In genomic region chr1:86502721-86503430, GRCh38 we compare ENCODE assay signal across 9 cellular contexts. TPM values are rescaled to one million over a fixed set of nuclear protein-coding genes. Genes with fewer than 3 reads are reported as not detected.
DNase-seq lines count a peak whose midpoint lies in the region; ATAC-seq lines count a peak whose summit lies in the region.
"Had no signal": no experiment of that assay in that cellular context is flagged by ENCODE, and none has a peak within 500 bp of the region (broad histone marks: within the 10 kb centered on the region; RNA-seq: fewer than 3 reads in every experiment).

No MANE protein-coding gene starts in this region.

- peak overlapping the region; percentile 11 for H3K4me3 ChIP-seq in ectodermal cell (ENCODE audit: insufficient read depth, low read depth, low read length)

- peak; percentile 21 for DNase-seq in activated CD4-positive, alpha-beta T cell treated with anti-CD3 and anti-CD28 coated beads for 48 hours
- no peak for DNase-seq in activated CD4-positive, alpha-beta T cell treated with anti-CD3 and anti-CD28 coated beads for 1 hour
- DNase-seq in NCI-H69 (lab: John Stamatoyannopoulos, UW) (peak; percentile 21), mucosa of gallbladder (ENCODE audit: low spot score) (peak; percentile 61), AG20443 (ENCODE audit: low spot score) (no peak)
- no peak for DNase-seq in effector CD4-positive, alpha-beta T cell

- 45 to 46% methylated on average over 17 to 19 of the region's 19 CpGs for WGBS in ectodermal cell, 2 experiments

- H3K27me3 ChIP-seq in ectodermal cell (ENCODE audit: control insufficient read depth, insufficient read depth, low read length, poor library complexity, severe bottlenecking), result no peaks in the 10 kb centered on the region

- H3K27ac ChIP-seq in ectodermal cell (ENCODE audit: insufficient read depth, low read depth, low read length, poor library complexity, severe bottlenecking), result no peak overlapping the region

- peaks cover 12% of the 10 kb centered on the region for H3K4me1 ChIP-seq in ectodermal cell (ENCODE audit: control insufficient read depth, insufficient read depth, low read length)

- no peaks in the 10 kb centered on the region for H3K36me3 ChIP-seq in ectodermal cell (ENCODE audit: control insufficient read depth, insufficient read depth, low read length)

- no peak for ATAC-seq in GM19455 (IDR thresholded peaks at IDR 0.05; ENCODE audit: unreplicated experiment)

- no peaks in the 10 kb centered on the region for H3K9me3 ChIP-seq in ectodermal cell (ENCODE audit: control insufficient read depth, low read length)

RNA-seq across cellular contexts. Expression of gene CLCA1, which starts 34.1 kb away (rescaled TPM):
- not detected for polyA plus RNA-seq in ectodermal cell (2013, experiment 1 of 4)
- polyA plus RNA-seq in ectodermal cell (2013, experiment 2 of 4), result not detected
- polyA plus RNA-seq in ectodermal cell (2013, experiment 3 of 4), result not detected
- not detected for polyA plus RNA-seq in ectodermal cell (2013, experiment 4 of 4)
- total RNA-seq in mucosa of gallbladder, result 0.37 TPM
- total RNA-seq: T-helper 1 cell treated with Interleukin-12 subunit alpha and Interleukin-12 subunit beta and Interleukin-4 antibody, amounts not matched to agents 30 ng/mL and 1 ng/mL, for 36 hours had no signal

RNA-seq across cellular contexts. Expression of gene CLCA4, which starts 44.0 kb away (rescaled TPM):
- polyA plus RNA-seq in ectodermal cell (2013, experiment 1 of 4), result not detected
- not detected for polyA plus RNA-seq in ectodermal cell (2013, experiment 2 of 4)
- not detected for polyA plus RNA-seq in ectodermal cell (2013, experiment 3 of 4)
- polyA plus RNA-seq in ectodermal cell (2013, experiment 4 of 4), result not detected
- 0.20 TPM for total RNA-seq in mucosa of gallbladder
- total RNA-seq: T-helper 1 cell treated with Interleukin-12 subunit alpha and Interleukin-12 subunit beta and Interleukin-4 antibody, amounts not matched to agents 30 ng/mL and 1 ng/mL, for 36 hours had no signal

Comparison
In these comparisons a context has a peak if more than half of its experiments do, and no peak if none do; other contexts are left out.
1. DNase-seq: peak in activated CD4-positive, alpha-beta T cell treated with anti-CD3 and anti-CD28 coated beads for 48 hours (single experiment), NCI-H69 (single experiment) and mucosa of gallbladder (single experiment); none in activated CD4-positive, alpha-beta T cell treated with anti-CD3 and anti-CD28 coated beads for 1 hour (single experiment), AG20443 (single experiment) and effector CD4-positive, alpha-beta T cell (single experiment).